In the genomic region with DNA sequence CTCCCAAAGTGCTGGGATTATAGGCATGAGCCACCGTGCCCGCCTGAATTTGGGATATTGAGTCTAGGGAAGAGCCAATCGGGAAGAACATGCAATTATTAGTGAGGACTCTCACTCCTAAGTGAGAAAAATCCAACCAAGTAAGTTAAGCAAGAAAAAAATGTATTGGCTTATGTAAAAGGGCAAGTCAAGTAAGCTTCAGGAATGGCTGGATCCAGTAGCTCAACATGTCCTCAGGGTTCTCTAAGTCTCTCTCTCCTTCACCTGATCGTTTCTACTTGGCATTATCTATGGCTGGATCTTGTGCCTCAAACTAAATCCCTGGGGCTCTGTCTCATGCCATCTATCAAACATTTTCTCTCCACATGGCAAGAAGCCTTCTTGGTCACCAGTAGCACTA, we compare ENCODE assay signal across 40 cellular contexts. TPM values are rescaled to one million over a fixed set of nuclear protein-coding genes. Genes with fewer than 3 reads are reported as not detected.
"Had no signal": no experiment of that assay in that cellular context is flagged by ENCODE, and none has a peak within 500 bp of the region (broad histone marks: within the 10 kb centered on the region; RNA-seq: fewer than 3 reads in every experiment).

No MANE protein-coding gene starts in this region.

- H3K4me3 ChIP-seq: MG63 had no signal

- DNase-seq: Karpas-422, Kasumi-1, MG63, MM.1S, MV-4-11, NCI-H1048, NCI-H1092, NCI-H1092 treated with DMSO at 0.1 percent for 48 hours, NCI-H1105, NCI-H1105 treated with DMSO at 0.1 percent for 48 hours, NCI-H1417, NCI-H1417 treated with DMSO at 0.1 percent for 48 hours, NCI-H1436, NCI-H1436 treated with DMSO at 0.1 percent for 48 hours, NCI-H146, NCI-H1694, NCI-H1694 treated with DMSO at 0.1 percent for 48 hours, NCI-H187, NCI-H187 treated with DMSO at 0.1 percent for 48 hours, NCI-H1930, NCI-H2029, NCI-H2029 treated with DMSO at 0.1 percent for 48 hours, NCI-H2081, NCI-H2081 treated with DMSO at 0.1 percent for 48 hours, NCI-H2107, NCI-H2171, NCI-H2171 treated with DMSO at 0.1 percent for 48 hours, NCI-H2227 treated with DMSO at 0.1 percent for 48 hours, NCI-H226, NCI-H345, NCI-H446, NCI-H446 treated with DMSO at 0.1 percent for 48 hours, NCI-H510A, NCI-H510A treated with DMSO at 0.1 percent for 48 hours, NCI-H524, NCI-H524 treated with DMSO at 0.1 percent for 48 hours had no signal

- H3K36me3 ChIP-seq: MG63 had no signal

- H3K27me3 ChIP-seq: MG63 had no signal

RNA-seq across cellular contexts. Expression of a gene that starts 16.1 kb away (rescaled TPM):
- total RNA-seq: LHCN-M2, M059J, MCF 10A, NCI-H460 had no signal

RNA-seq across cellular contexts. Expression of a gene that starts 35.3 kb away (rescaled TPM):
- total RNA-seq: LHCN-M2, MCF 10A had no signal
